In genomic region chr16:69113216-69113615, GRCh38 we compare ENCODE assay signal across 1 cellular context.
TF ChIP-seq lines count a peak whose summit lies in the region.

No MANE protein-coding gene starts in this region.

TF ChIP-seq in WTC11, 78 proteins besides CTCF, POLR2A, EP300 and RAD21 (continued from another document):
- TF ChIP-seq, protein P1, sequence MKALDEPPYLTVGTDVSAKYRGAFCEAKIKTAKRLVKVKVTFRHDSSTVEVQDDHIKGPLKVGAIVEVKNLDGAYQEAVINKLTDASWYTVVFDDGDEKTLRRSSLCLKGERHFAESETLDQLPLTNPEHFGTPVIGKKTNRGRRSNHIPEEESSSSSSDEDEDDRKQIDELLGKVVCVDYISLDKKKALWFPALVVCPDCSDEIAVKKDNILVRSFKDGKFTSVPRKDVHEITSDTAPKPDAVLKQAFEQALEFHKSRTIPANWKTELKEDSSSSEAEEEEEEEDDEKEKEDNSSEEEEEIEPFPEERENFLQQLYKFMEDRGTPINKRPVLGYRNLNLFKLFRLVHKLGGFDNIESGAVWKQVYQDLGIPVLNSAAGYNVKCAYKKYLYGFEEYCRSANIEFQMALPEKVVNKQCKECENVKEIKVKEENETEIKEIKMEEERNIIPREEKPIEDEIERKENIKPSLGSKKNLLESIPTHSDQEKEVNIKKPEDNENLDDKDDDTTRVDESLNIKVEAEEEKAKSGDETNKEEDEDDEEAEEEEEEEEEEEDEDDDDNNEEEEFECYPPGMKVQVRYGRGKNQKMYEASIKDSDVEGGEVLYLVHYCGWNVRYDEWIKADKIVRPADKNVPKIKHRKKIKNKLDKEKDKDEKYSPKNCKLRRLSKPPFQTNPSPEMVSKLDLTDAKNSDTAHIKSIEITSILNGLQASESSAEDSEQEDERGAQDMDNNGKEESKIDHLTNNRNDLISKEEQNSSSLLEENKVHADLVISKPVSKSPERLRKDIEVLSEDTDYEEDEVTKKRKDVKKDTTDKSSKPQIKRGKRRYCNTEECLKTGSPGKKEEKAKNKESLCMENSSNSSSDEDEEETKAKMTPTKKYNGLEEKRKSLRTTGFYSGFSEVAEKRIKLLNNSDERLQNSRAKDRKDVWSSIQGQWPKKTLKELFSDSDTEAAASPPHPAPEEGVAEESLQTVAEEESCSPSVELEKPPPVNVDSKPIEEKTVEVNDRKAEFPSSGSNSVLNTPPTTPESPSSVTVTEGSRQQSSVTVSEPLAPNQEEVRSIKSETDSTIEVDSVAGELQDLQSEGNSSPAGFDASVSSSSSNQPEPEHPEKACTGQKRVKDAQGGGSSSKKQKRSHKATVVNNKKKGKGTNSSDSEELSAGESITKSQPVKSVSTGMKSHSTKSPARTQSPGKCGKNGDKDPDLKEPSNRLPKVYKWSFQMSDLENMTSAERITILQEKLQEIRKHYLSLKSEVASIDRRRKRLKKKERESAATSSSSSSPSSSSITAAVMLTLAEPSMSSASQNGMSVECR (CRISPR knock-in tag; IDR thresholded peaks at IDR 0.05; ENCODE audit: borderline replicate concordance), result no peak
- TF ChIP-seq, protein P2, sequence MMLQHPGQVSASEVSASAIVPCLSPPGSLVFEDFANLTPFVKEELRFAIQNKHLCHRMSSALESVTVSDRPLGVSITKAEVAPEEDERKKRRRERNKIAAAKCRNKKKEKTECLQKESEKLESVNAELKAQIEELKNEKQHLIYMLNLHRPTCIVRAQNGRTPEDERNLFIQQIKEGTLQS (CRISPR knock-in tag; conservative IDR thresholded peaks at IDR 0.05), result no peak
- TF ChIP-seq CREB1 (CRISPR knock-in tag; IDR thresholded peaks at IDR 0.05) (no peak), ZNF416 (CRISPR knock-in tag; IDR thresholded peaks at IDR 0.05) (no peak), SP1 (CRISPR knock-in tag; conservative IDR thresholded peaks at IDR 0.05) (no peak), ZBTB43 (CRISPR knock-in tag; IDR thresholded peaks at IDR 0.05) (no peak), ELF4 (CRISPR knock-in tag; IDR thresholded peaks at IDR 0.05; ENCODE audit: low read depth) (no peak), SOX15 (CRISPR knock-in tag; IDR thresholded peaks at IDR 0.05) (no peak), E2F1 (CRISPR knock-in tag; IDR thresholded peaks at IDR 0.05) (no peak), EMX1 (CRISPR knock-in tag; IDR thresholded peaks at IDR 0.05) (no peak), ZNF281 (CRISPR knock-in tag; IDR thresholded peaks at IDR 0.05) (no peak), CBFB (CRISPR knock-in tag; IDR thresholded peaks at IDR 0.05; ENCODE audit: low read depth) (no peak)
TF ChIP-seq in WTC11: peak in this region for 0.
